In the genomic region with DNA sequence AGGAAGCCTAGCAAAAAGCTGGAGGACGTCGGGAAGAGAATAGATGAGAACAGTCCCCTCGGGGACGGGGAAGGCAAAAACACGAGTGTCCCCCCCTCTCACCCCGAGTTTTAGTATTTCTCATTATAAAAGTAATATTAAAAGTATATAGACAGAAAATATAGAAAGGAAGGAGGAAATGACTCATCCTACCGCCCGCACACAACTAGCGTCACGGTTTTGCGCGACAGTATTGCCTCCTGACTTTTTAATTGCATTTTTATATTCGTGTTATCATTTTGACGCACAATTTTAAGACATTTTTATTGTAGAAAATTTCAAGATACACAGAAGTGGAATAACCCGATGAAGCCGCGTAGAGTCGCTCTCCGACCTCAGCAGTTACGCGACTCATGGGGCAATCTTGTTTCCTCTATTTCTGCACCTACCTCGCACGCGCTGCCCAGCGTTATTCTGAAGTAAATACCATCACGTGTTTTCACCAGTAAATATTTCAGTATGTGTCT, we compare ENCODE assay signal across 8 cellular contexts. TPM values are rescaled to one million over a fixed set of nuclear protein-coding genes. Genes with fewer than 3 reads are reported as not detected.
DNase-seq lines count a peak whose midpoint lies in the region; ATAC-seq and TF ChIP-seq lines count a peak whose summit lies in the region.

No MANE protein-coding gene starts in this region.

- intact Hi-C loops in ascending aorta (cut with DNase I), result loop anchor here (1.0 kb wide), 3 partner anchors 19 to 377 kb away; a partner anchor contains a TSS
- intact Hi-C loops in spleen (cut with DNase I; ENCODE audit: low total_unique reads), result no loop called here

- H3K36me3 ChIP-seq in ascending aorta (peaks cover 0 to 7% of the 10 kb centered on the region in 2 donors), spleen (peaks cover 0 to 18% (median 12%) of the 10 kb centered on the region in 6 donors)

- in situ Hi-C loops in SK-MEL-5 (cut with HindIII; ENCODE audit: low pct_unique_long_range_greater_than_20kb, low sequenced_read_pairs), result no loop called here

- TF ChIP-seq POLR2A in spleen (IDR thresholded peaks at IDR 0.05), result peak in 1 of 3 donors; percentile 45

- H3K9me3 ChIP-seq in ascending aorta (no peaks in the 10 kb centered on the region), spleen (no peaks in the 10 kb centered on the region)

- peak; percentile 20 for DNase-seq in NCI-H1092 treated with DMSO at 0.1 percent for 48 hours (lab: John Stamatoyannopoulos, UW)
- no peak for DNase-seq in NCI-H1092 (lab: John Stamatoyannopoulos, UW)
- DNase-seq in SK-MEL-5 (ENCODE audit: low read depth, low spot score), result peak; percentile 75
- DNase-seq in ascending aorta (ENCODE audit: low spot score in 2 of 2), result peak in 1 of 2 donors; percentile 80
- DNase-seq in spleen, result peak; percentile 90
- DNase-seq in HEK293T (ENCODE audit: extremely low spot score), result no peak

- TF ChIP-seq CTCF in ascending aorta (IDR thresholded peaks at IDR 0.05), result peak in 1 of 3 experiments; percentile 37
- TF ChIP-seq CTCF in spleen (IDR thresholded peaks at IDR 0.05 in 8 of 11, conservative IDR thresholded peaks at IDR 0.05 in 3 of 11), result peak in 7 of 11 experiments; percentile 9 to 59 (median 39)

- POLR2A ChIA-PET in HEK293T (lab: Yijun Ruan, JAX), result interaction anchor here (0.6 to 3.8 kb wide), 38 partner anchors 8 to 235 kb away, joined by 3 to 82 read pairs (median 5); a partner anchor contains a TSS

- CTCF ChIA-PET in HEK293T (lab: Yijun Ruan, JAX), result interaction anchor here (0.8 to 2.9 kb wide), 8 partner anchors 15 to 329 kb away, joined by 3 to 28 read pairs (median 3); a partner anchor contains a TSS

- WGBS in spleen, 5 donors, result 0 to 3% (median 1%) methylated on average over 26 of the region's 26 CpGs

- peak overlapping the region; percentile 69 to 80 for H3K4me3 ChIP-seq in ascending aorta
- H3K4me3 ChIP-seq in iPS-11a (ENCODE audit: low read depth, low read length), result peak overlapping the region; percentile 56
- H3K4me3 ChIP-seq in spleen, result peak overlapping the region; percentile 56 to 95 (median 88)

- peak overlapping the region; percentile 86 to 90 for H3K27ac ChIP-seq in ascending aorta
- peak overlapping the region; percentile 93 to 99 (median 98) for H3K27ac ChIP-seq in spleen

- ATAC-seq in HG03175 (IDR thresholded peaks at IDR 0.05; ENCODE audit: unreplicated experiment), result peak; percentile 11

- H3K4me1 ChIP-seq in ascending aorta (no peaks in the 10 kb centered on the region), spleen (peaks cover 17 to 74% (median 39%) of the 10 kb centered on the region in 6 donors)

- no peaks in the 10 kb centered on the region for H3K27me3 ChIP-seq in ascending aorta
- H3K27me3 ChIP-seq in spleen (replicated peaks in 1 of 7), result no peaks in the 10 kb centered on the region

TF ChIP-seq in HEK293T, 16 proteins besides CTCF, POLR2A, EP300 and RAD21:
- TF ChIP-seq ELF4 (IDR thresholded peaks at IDR 0.05) (no peak), ZNF384 (IDR thresholded peaks at IDR 0.05) (no peak), FOXA1 (IDR thresholded peaks at IDR 0.05) (no peak), CTBP1 (IDR thresholded peaks at IDR 0.05; ENCODE audit: borderline replicate concordance) (no peak), BHLHE40 (IDR thresholded peaks at IDR 0.05; ENCODE audit: borderline replicate concordance) (no peak), SP1 (IDR thresholded peaks at IDR 0.05) (no peak), ARNT (IDR thresholded peaks at IDR 0.05) (no peak), LEF1 (IDR thresholded peaks at IDR 0.05; ENCODE audit: borderline replicate concordance) (no peak), L3MBTL2 (conservative IDR thresholded peaks at IDR 0.05) (no peak), TARDBP (IDR thresholded peaks at IDR 0.05) (no peak), FOXM1 (IDR thresholded peaks at IDR 0.05; ENCODE audit: borderline replicate concordance) (no peak), NFRKB (IDR thresholded peaks at IDR 0.05) (no peak), SUZ12 (IDR thresholded peaks at IDR 0.05) (no peak), FOXK2 (IDR thresholded peaks at IDR 0.05) (no peak), HDGF (IDR thresholded peaks at IDR 0.05; ENCODE audit: borderline replicate concordance) (no peak)
- TF ChIP-seq, protein P1, sequence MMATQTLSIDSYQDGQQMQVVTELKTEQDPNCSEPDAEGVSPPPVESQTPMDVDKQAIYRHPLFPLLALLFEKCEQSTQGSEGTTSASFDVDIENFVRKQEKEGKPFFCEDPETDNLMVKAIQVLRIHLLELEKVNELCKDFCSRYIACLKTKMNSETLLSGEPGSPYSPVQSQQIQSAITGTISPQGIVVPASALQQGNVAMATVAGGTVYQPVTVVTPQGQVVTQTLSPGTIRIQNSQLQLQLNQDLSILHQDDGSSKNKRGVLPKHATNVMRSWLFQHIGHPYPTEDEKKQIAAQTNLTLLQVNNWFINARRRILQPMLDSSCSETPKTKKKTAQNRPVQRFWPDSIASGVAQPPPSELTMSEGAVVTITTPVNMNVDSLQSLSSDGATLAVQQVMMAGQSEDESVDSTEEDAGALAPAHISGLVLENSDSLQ (IDR thresholded peaks at IDR 0.05), result no peak

RNA-seq across cellular contexts. Expression of a gene that starts 0.7 kb away (rescaled TPM):
- 18.1 and 21.0 TPM in 2 replicates for total RNA-seq in SK-MEL-5 (2014; rRNA removed; shearing (Covaris generic))
- polyA plus RNA-seq in SK-MEL-5 (2015; cell fraction: cytosol; rRNA removed), result 27.2 and 30.3 TPM in 2 replicates
- polyA plus RNA-seq in SK-MEL-5 (2015; cell fraction: nucleus; rRNA removed), result 28.4 and 43.5 TPM in 2 replicates
- total RNA-seq in ascending aorta (1.3 TPM), spleen (10 to 100 TPM; 12.4 to 32.5 (median 19.1) TPM)
- polyA plus RNA-seq in spleen, result 10 to 100 TPM; 18.5 to 21.2 (median 19.2) TPM

RNA-seq across cellular contexts. Expression of a gene that starts 18.9 kb away (rescaled TPM):
- 20.8 and 22.9 TPM in 2 replicates for total RNA-seq in SK-MEL-5 (2014; rRNA removed; shearing (Covaris generic))
- polyA plus RNA-seq in SK-MEL-5 (2015; cell fraction: cytosol; rRNA removed), result 53.3 and 57.8 TPM in 2 replicates
- polyA plus RNA-seq in SK-MEL-5 (2015; cell fraction: nucleus; rRNA removed), result 37.8 and 52.5 TPM in 2 replicates
- total RNA-seq in ascending aorta (32.4 TPM), spleen (10 to 100 TPM; 27.1 to 47.3 (median 38.0) TPM)
- polyA plus RNA-seq in spleen, result 10 to 100 TPM; 28.2 to 38.0 (median 34.3) TPM

RNA-seq across cellular contexts. Expression of a gene that starts 28.2 kb away (rescaled TPM):
- 184 and 188 TPM in 2 replicates for total RNA-seq in SK-MEL-5 (2014; rRNA removed; shearing (Covaris generic))
- polyA plus RNA-seq in SK-MEL-5 (2015; cell fraction: cytosol; rRNA removed), result 100 and 108 TPM in 2 replicates
- polyA plus RNA-seq in SK-MEL-5 (2015; cell fraction: nucleus; rRNA removed), result 73.3 and 73.8 TPM in 2 replicates
- total RNA-seq in ascending aorta (24.1 TPM), spleen (10 to 100 TPM; 32.2 to 38.4 (median 35.1) TPM)
- 10 to 100 TPM; 39.1 to 62.7 (median 47.2) TPM for polyA plus RNA-seq in spleen

RNA-seq across cellular contexts. Expression of a gene that starts 28.5 kb away (rescaled TPM):
- 15.7 and 17.4 TPM in 2 replicates for total RNA-seq in SK-MEL-5 (2014; rRNA removed; shearing (Covaris generic))
- polyA plus RNA-seq in SK-MEL-5 (2015; cell fraction: cytosol; rRNA removed), result 39.1 and 44.4 TPM in 2 replicates
- polyA plus RNA-seq in SK-MEL-5 (2015; cell fraction: nucleus; rRNA removed), result 222 and 247 TPM in 2 replicates
- 84.6 TPM for total RNA-seq in ascending aorta
- 10 to 100 TPM; 38.0 to 73.7 (median 65.2) TPM for total RNA-seq in spleen
- polyA plus RNA-seq in spleen, result 10 to 100 TPM; 14.1 to 37.9 (median 26.9) TPM

Comparison
In these comparisons a context has a peak if more than half of its experiments do, and no peak if none do; other contexts are left out.
1. DNase-seq: peak in NCI-H1092 treated with DMSO at 0.1 percent for 48 hours (single experiment), SK-MEL-5 (single experiment) and spleen (single experiment); none in NCI-H1092 (single experiment) and HEK293T (single experiment).
2. Peak in every context shown above with its lines, with median percentiles within 50 percentile points of each other: H3K4me3 ChIP-seq.